ENCODE assay signal across 8 cellular contexts in the genomic region with DNA sequence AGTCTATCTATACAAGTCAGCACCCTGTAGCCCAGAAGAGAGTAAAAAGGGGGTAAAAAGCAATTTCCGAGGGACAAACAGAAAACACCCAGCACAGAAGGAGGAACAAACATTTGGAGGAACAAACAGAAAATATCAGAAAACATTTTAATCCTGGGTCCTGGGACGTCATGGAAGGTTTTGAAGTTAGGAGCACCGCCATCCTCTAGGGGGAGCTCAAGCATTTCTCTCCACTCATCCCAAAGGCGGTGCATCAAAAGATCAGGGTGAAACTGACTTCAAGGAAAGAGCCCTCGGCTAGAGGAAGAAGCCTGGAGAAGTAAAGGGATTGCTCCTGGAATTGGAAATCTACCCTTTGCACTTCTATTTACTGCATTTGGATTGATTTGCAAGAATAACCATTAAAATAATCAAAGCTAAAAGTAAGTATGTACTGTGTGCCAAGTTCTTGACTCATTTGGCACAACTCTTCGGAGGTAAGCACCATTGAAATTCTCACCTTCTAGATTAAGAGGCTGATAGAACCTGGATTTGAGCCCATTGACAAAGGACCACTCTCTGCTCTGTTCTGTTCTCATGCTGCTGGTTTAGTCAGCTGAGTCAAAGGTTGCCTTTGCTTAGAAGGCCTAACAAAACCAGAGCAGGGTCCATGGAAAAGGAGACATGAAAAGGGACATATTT. TPM values are rescaled to one million over a fixed set of nuclear protein-coding genes. Genes with fewer than 3 reads are reported as not detected.
DNase-seq lines count a peak whose midpoint lies in the region; ATAC-seq and TF ChIP-seq lines count a peak whose summit lies in the region.

No MANE protein-coding gene starts in this region.

- DNase-seq in Jurkat, Clone E6-1 (ENCODE audit: low read depth, low spot score): peak; percentile 68
- DNase-seq in OCI-LY7 (ENCODE audit: low spot score) (peak; percentile 79), activated T-cell treated with anti-CD3 and anti-CD28 coated beads for 48 hours (ENCODE audit: low read depth) (peak; percentile 39), esophagus squamous epithelium (lab: John Stamatoyannopoulos, UW) (no peak), neural crest cell (ENCODE audit: low read depth, low spot score) (peak; percentile 70), tibial artery (peak; percentile 57 to 69)

- H3K36me3 ChIP-seq in DOHH2 (ENCODE audit: control insufficient read depth, low read length): no peaks in the 10 kb centered on the region
- H3K36me3 ChIP-seq in OCI-LY7 (ENCODE audit: insufficient read depth, low read length): no peaks in the 10 kb centered on the region
- peaks cover 0 to 4% (median 0%) of the 10 kb centered on the region in 3 donors for H3K36me3 ChIP-seq in esophagus squamous epithelium
- no peaks in the 10 kb centered on the region for H3K36me3 ChIP-seq in tibial artery

- no peak overlapping the region for H2AFZ ChIP-seq in OCI-LY7 (ENCODE audit: low read length)

- POLR2A ChIA-PET in OCI-LY7 (lab: Charles Lee): interaction anchor here (0.6 to 1.1 kb wide), 2 partner anchors 28 to 154 kb away, joined by 3 to 4 read pairs; no protein-coding TSS in a partner anchor

- 7 to 8% methylated on average over 6 of the region's 6 CpGs for WGBS in esophagus squamous epithelium, 2 donors

- intact Hi-C loops in OCI-LY7 (cut with micrococcal nuclease; ENCODE audit: unreplicated experiment) (loop anchor here (1.0 to 10.0 kb wide), 6 partner anchors 164 to 1314 kb away; a partner anchor contains a TSS), esophagus squamous epithelium (cut with DNase I) (loop anchor here (10.0 kb wide), 1 partner anchor 562 kb away; no protein-coding TSS in a partner anchor), tibial artery (cut with DNase I; ENCODE audit: low total_unique reads) (loop anchor here (5.0 kb wide), 1 partner anchor 1419 kb away; no protein-coding TSS in a partner anchor)

- H3F3A ChIP-seq in DOHH2 (ENCODE audit: control insufficient read depth, insufficient read depth): no peaks in the 10 kb centered on the region

- no peaks in the 10 kb centered on the region for H3K9me3 Mint-ChIP-seq in neural crest cell

- H3K9me3 ChIP-seq in DOHH2 (ENCODE audit: control insufficient read depth, insufficient read depth, low read length) (no peaks in the 10 kb centered on the region), OCI-LY7 (ENCODE audit: low read length) (no peaks in the 10 kb centered on the region), esophagus squamous epithelium (no peaks in the 10 kb centered on the region), tibial artery (no peaks in the 10 kb centered on the region)

- H3K27ac Mint-ChIP-seq in neural crest cell (ENCODE audit: unreplicated experiment): no peak overlapping the region

- H3K27me3 Mint-ChIP-seq in neural crest cell (ENCODE audit: low read depth): no peaks in the 10 kb centered on the region

- H3K27ac ChIP-seq in DOHH2 (ENCODE audit: low read depth, low read length): no peak overlapping the region
- H3K27ac ChIP-seq in OCI-LY7 (ENCODE audit: low read depth, low read length, poor library complexity, severe bottlenecking): no peak overlapping the region
- H3K27ac ChIP-seq in esophagus squamous epithelium: no peak overlapping the region
- no peak overlapping the region for H3K27ac ChIP-seq in tibial artery

- H3K9me2 ChIP-seq in DOHH2 (replicated peaks; ENCODE audit: control insufficient read depth, low read length): no peaks in the 10 kb centered on the region
- H3K9me2 ChIP-seq in OCI-LY7 (ENCODE audit: insufficient read depth, low read length): no peaks in the 10 kb centered on the region

- BruUV-seq in OCI-LY7 (replicated peaks; lab: Mats Ljungman, UMichigan): no TSS peak

- no peaks in the 10 kb centered on the region for H4K20me1 ChIP-seq in DOHH2 (ENCODE audit: control insufficient read depth, insufficient read depth, low read depth, low read length)
- no peaks in the 10 kb centered on the region for H4K20me1 ChIP-seq in OCI-LY7 (ENCODE audit: insufficient read depth, low read length)

- H3K4me2 ChIP-seq in DOHH2 (ENCODE audit: low read length): no peak overlapping the region
- no peak overlapping the region for H3K4me2 ChIP-seq in OCI-LY7 (ENCODE audit: low read length)

- no peak overlapping the region for H3K4me3 Mint-ChIP-seq in neural crest cell

- TF ChIP-seq CTCF in DOHH2 (IDR thresholded peaks at IDR 0.05; ENCODE audit: low read depth, low read length, poor library complexity, severe bottlenecking) (peak; percentile 82), OCI-LY7 (conservative IDR thresholded peaks at IDR 0.05; ENCODE audit: low read length) (peak; percentile 98), esophagus squamous epithelium (IDR thresholded peaks at IDR 0.05) (peak; percentile 56 to 92 (median 81)), neural crest cell (conservative IDR thresholded peaks at IDR 0.05) (peak; percentile 92), tibial artery (IDR thresholded peaks at IDR 0.05) (peak; percentile 74 to 81)

- CTCF ChIA-PET in OCI-LY7 (lab: Charles Lee; ENCODE audit: unreplicated experiment): interaction anchor here (0.5 to 1.7 kb wide), 3 partner anchors 17 to 621 kb away, joined by 3 to 5 read pairs (median 3); a partner anchor contains a TSS

- H3K79me2 ChIP-seq in DOHH2 (ENCODE audit: control insufficient read depth, low read length): no peaks in the 10 kb centered on the region
- H3K79me2 ChIP-seq in OCI-LY7 (ENCODE audit: insufficient read depth, low read depth, low read length): no peaks in the 10 kb centered on the region

- ATAC-seq in GM21619 (IDR thresholded peaks at IDR 0.05; ENCODE audit: unreplicated experiment): peak; percentile 85

- H3K4me1 Mint-ChIP-seq in neural crest cell: peaks cover 26% of the 10 kb centered on the region

- no peak overlapping the region for H3K4me3 ChIP-seq in DOHH2 (ENCODE audit: low read length)
- no peak overlapping the region for H3K4me3 ChIP-seq in Jurkat, Clone E6-1 (ENCODE audit: low read length)
- no peak overlapping the region for H3K4me3 ChIP-seq in OCI-LY7 (ENCODE audit: low read depth, low read length, poor library complexity, severe bottlenecking)
- no peak overlapping the region for H3K4me3 ChIP-seq in esophagus squamous epithelium
- no peak overlapping the region for H3K4me3 ChIP-seq in tibial artery

- H3K36me3 Mint-ChIP-seq in neural crest cell (ENCODE audit: low read depth): no peaks in the 10 kb centered on the region

- TF ChIP-seq POLR2A in esophagus squamous epithelium (IDR thresholded peaks at IDR 0.05): no peak

- peaks cover 14% of the 10 kb centered on the region for H3K4me1 ChIP-seq in DOHH2 (ENCODE audit: control insufficient read depth, low read length)
- peaks cover 5% of the 10 kb centered on the region for H3K4me1 ChIP-seq in OCI-LY7 (ENCODE audit: insufficient read depth, low read length, poor library complexity, severe bottlenecking)
- H3K4me1 ChIP-seq in esophagus squamous epithelium: peaks cover 0 to 22% (median 8%) of the 10 kb centered on the region in 3 donors
- H3K4me1 ChIP-seq in tibial artery: peaks cover 0 to 20% (median 9%) of the 10 kb centered on the region in 4 donors

- no peaks in the 10 kb centered on the region for H3K27me3 ChIP-seq in DOHH2 (ENCODE audit: control insufficient read depth, low read length)
- no peaks in the 10 kb centered on the region for H3K27me3 ChIP-seq in esophagus squamous epithelium
- no peaks in the 10 kb centered on the region for H3K27me3 ChIP-seq in tibial artery

RNA-seq across cellular contexts. Expression of a gene that starts 17.2 kb away (rescaled TPM):
- polyA plus RNA-seq in Jurkat, Clone E6-1 (2012; ENCODE audit: insufficient read depth, insufficient read length): 19.0 TPM
- 18.0 and 30.9 TPM in 2 replicates for total RNA-seq in OCI-LY7 (2014; rRNA removed; shearing (Covaris generic))
- total RNA-seq in OCI-LY7 (2022) (28.9 and 36.8 TPM in 2 replicates), esophagus squamous epithelium (10 to 100 TPM; 12.9 to 21.4 (median 15.3) TPM), neural crest cell (15.2 and 16.7 TPM in 2 replicates)

RNA-seq across cellular contexts. Expression of a gene that starts 18.5 kb away (rescaled TPM):
- not detected for polyA plus RNA-seq in Jurkat, Clone E6-1 (2012; ENCODE audit: insufficient read depth, insufficient read length)
- total RNA-seq in OCI-LY7 (2014; rRNA removed; shearing (Covaris generic)): 2.1 and 3.8 TPM in 2 replicates
- total RNA-seq in OCI-LY7 (2022) (3.7 and 4.4 TPM in 2 replicates), esophagus squamous epithelium (1 to 10 TPM; 3.9 to 6.8 (median 5.4) TPM), neural crest cell (4.4 and 4.7 TPM in 2 replicates)
